In the genomic region with DNA sequence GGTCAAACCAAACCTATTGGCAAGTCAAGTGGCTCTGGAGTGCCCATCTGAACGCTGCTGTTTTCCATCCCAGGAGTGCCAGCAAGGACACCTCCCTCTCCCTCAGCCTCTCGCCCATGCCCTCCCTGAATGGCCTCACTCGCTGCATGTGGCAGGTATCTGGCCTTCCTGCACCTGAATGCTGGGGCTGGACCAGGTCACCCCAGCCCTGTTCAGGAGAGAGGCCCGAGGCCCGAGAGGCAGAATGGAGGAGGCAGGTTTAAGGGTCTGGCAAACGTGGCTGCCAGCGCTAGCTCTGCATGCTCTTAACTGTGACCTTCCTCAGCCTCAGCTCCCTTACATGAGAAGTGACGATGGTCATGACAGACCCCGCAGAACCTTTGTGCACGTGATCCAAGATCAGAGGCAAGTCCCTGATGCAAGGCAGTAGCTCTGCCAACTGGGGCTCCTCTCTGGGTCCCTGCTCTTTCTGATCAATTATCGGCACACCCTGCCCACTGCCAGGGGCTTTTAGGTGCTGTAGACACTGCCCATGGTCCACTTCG, we compare ENCODE assay signal across 2 cellular contexts.
TF ChIP-seq lines count a peak whose summit lies in the region.

No MANE protein-coding gene starts in this region.

TF ChIP-seq in IMR-90, 13 proteins besides CTCF, POLR2A, EP300 and RAD21:
- TF ChIP-seq FOS (IDR thresholded peaks at IDR 0.05; ENCODE audit: low read depth, low read length) (no peak), MAZ (IDR thresholded peaks at IDR 0.05; ENCODE audit: borderline replicate concordance, low read depth, low read length) (no peak), RCOR1 (IDR thresholded peaks at IDR 0.05; ENCODE audit: insufficient replicate concordance, low read length) (no peak), BHLHE40 (IDR thresholded peaks at IDR 0.05; ENCODE audit: low read depth, low read length) (no peak), MXI1 (IDR thresholded peaks at IDR 0.05; ENCODE audit: borderline replicate concordance, low read depth, low read length) (no peak)

TF ChIP-seq in H1, 55 proteins besides CTCF, POLR2A, EP300 and RAD21:
- no peak for TF ChIP-seq SIRT6 (IDR thresholded peaks at IDR 0.05; ENCODE audit: low read length)
- no peak for TF ChIP-seq TAF1 (IDR thresholded peaks at IDR 0.05; ENCODE audit: low read depth, low read length)
TF ChIP-seq in H1: peak in this region for 0.
